ENCODE assay signal across 8 cellular contexts in the genomic region with DNA sequence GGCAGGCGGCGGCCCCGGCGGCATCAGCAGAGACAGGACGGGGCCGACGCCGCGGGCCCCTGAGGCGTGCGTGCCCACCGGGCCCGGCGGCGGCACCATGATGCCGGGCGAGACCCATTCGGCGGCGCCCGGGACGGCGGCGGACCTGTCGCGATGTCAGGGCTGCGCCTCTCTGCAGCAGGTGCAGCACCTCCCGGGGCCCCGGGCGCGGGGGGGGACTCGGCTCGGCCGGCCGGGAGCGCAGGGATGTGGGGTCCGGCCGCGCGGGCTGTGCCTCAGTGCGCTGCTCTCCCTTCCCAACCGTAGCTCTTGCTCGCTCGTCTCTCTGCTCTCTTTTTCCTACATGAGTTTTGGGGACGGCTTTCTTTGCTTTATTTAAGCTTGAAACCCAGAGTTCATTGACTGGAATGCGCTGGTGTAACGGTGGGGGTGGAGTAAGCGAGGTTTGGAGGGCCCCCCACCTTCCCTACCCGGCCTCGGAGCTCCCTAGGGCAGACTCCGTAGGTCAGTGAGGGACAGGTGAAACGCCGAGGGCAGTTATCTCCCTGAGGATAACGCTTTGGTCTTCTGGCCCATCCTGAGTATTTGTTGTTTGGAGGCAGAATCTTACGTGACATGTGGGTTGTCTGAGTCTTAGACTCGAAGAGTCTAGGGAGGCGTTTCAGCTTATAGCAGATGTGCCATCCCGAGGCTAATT. TPM values are rescaled to one million over a fixed set of nuclear protein-coding genes. Genes with fewer than 3 reads are reported as not detected.
DNase-seq lines count a peak whose midpoint lies in the region; ATAC-seq and TF ChIP-seq lines count a peak whose summit lies in the region.

No MANE protein-coding gene starts in this region.

- H3F3A ChIP-seq in PC-9 (ENCODE audit: insufficient read depth, low read depth) = peaks cover 8% of the 10 kb centered on the region; the same call in 1 of the 2 replicates

- no TSS peak for BruUV-seq in PC-9 (replicated peaks; lab: Mats Ljungman, UMichigan)

- peak overlapping the region; percentile 100 for H3K4me2 ChIP-seq in PC-9

- intact Hi-C loops in PC-9 (cut with micrococcal nuclease; ENCODE audit: unreplicated experiment) = loop anchor here (1.0 to 10.0 kb wide), 8 partner anchors 83 to 1290 kb away; partner anchors contain the start of genes MED10, NSUN2, SRD5A1 and TENT4A

- no peaks in the 10 kb centered on the region for H3K27me3 Mint-ChIP-seq in endodermal cell (ENCODE audit: insufficient read depth)

- peak overlapping the region; percentile 98 for H2AFZ ChIP-seq in PC-9
- peak overlapping the region; percentile 75 for H2AFZ ChIP-seq in neuron (ENCODE audit: low read depth, low read length)

- H3K4me1 Mint-ChIP-seq in endodermal cell = peaks cover 26% of the 10 kb centered on the region

- no peak overlapping the region for H3K4me3 Mint-ChIP-seq in endodermal cell

- no peaks in the 10 kb centered on the region for H3K36me3 Mint-ChIP-seq in endodermal cell (ENCODE audit: low read depth)

- POLR2A ChIA-PET in PC-9 (lab: Charles Lee; ENCODE audit: unreplicated experiment) = interaction anchor here (0.6 to 1.0 kb wide), 6 partner anchors 15 to 450 kb away, joined by 3 to 19 read pairs (median 5); no protein-coding TSS in a partner anchor

- H3K79me2 ChIP-seq in PC-9 (ENCODE audit: low read depth) = peaks cover 54% of the 10 kb centered on the region

- H3K9me2 ChIP-seq in PC-9 (ENCODE audit: insufficient read depth) = no peaks in the 10 kb centered on the region

- no peaks in the 10 kb centered on the region for H3K9me3 ChIP-seq in PC-9 (ENCODE audit: insufficient read depth, low read depth)
- H3K9me3 ChIP-seq in endodermal cell (ENCODE audit: control insufficient read depth, low read length) = no peaks in the 10 kb centered on the region
- peaks cover 4% of the 10 kb centered on the region for H3K9me3 ChIP-seq in neuron (ENCODE audit: low read length)

- ATAC-seq in HG02763 (IDR thresholded peaks at IDR 0.05; ENCODE audit: unreplicated experiment) = peak; percentile 12

- H3K27ac ChIP-seq in PC-9 (peak overlapping the region; percentile 89), endodermal cell (ENCODE audit: low read depth, low read length) (peak overlapping the region; percentile 100)

- H3K4me1 ChIP-seq in PC-9 (replicated peaks; ENCODE audit: insufficient read depth) (peaks cover 32% of the 10 kb centered on the region), endodermal cell (ENCODE audit: control insufficient read depth, insufficient read depth, low read length) (peaks cover 9% of the 10 kb centered on the region), neuron (ENCODE audit: insufficient read depth, low read length) (peaks cover 22% of the 10 kb centered on the region)

- H3K4me3 ChIP-seq in PC-9 (peak overlapping the region; percentile 86), endodermal cell (ENCODE audit: low read length) (peak overlapping the region; percentile 95), neuron (ENCODE audit: low read length) (peak overlapping the region; percentile 85)

- 1 to 4% methylated on average over 18 to 58 of the region's 58 CpGs for WGBS in endodermal cell (ENCODE audit: insufficient coverage in 1 of 2, insufficient read length in 1 of 2), 2 experiments

- H3K9me3 Mint-ChIP-seq in endodermal cell = no peaks in the 10 kb centered on the region

- H4K20me1 ChIP-seq in PC-9 (ENCODE audit: insufficient read depth) = peaks cover 45% of the 10 kb centered on the region

- H3K27ac Mint-ChIP-seq in endodermal cell = peak overlapping the region; percentile 98

- peak; percentile 56 for DNase-seq in activated gamma-delta T cell (lab: John Stamatoyannopoulos, UW)
- DNase-seq in activated gamma-delta T cell treated with Interleukin-2 at 50 U/mL for 16 hours = no peak
- DNase-seq in PC-9 = no peak
- DNase-seq in endodermal cell = no peak
- DNase-seq in DMS79 (lab: John Stamatoyannopoulos, UW) = no peak
- DNase-seq in NCI-H1436 (lab: John Stamatoyannopoulos, UW) = no peak

- CTCF ChIA-PET in PC-9 (lab: Charles Lee) = interaction anchor here (0.5 to 1.8 kb wide), 5 partner anchors 27 to 555 kb away, joined by 3 to 8 read pairs (median 6); no protein-coding TSS in a partner anchor

- H3K27me3 ChIP-seq in PC-9 (ENCODE audit: insufficient read depth, low read depth) (no peaks in the 10 kb centered on the region), endodermal cell (ENCODE audit: control insufficient read depth, insufficient read depth, low read length, poor library complexity, severe bottlenecking) (no peaks in the 10 kb centered on the region), neuron (ENCODE audit: insufficient read depth, low read length) (no peaks in the 10 kb centered on the region)

- H3K36me3 ChIP-seq in PC-9 (ENCODE audit: low read depth) (0 out of 2 replicates have a peak, but pooled peaks cover 12% of the 10 kb centered on the region), endodermal cell (ENCODE audit: control insufficient read depth, insufficient read depth, low read length) (no peaks in the 10 kb centered on the region), neuron (ENCODE audit: insufficient read depth, low read length) (peaks cover 5% of the 10 kb centered on the region)

- H3K9ac ChIP-seq in endodermal cell (ENCODE audit: extremely low read depth, low read length, poor library complexity, severe bottlenecking) = peak overlapping the region; percentile 86

- TF ChIP-seq CTCF in PC-9 (conservative IDR thresholded peaks at IDR 0.05) = no peak
- no peak for TF ChIP-seq CTCF in endodermal cell (conservative IDR thresholded peaks at IDR 0.05)

RNA-seq across cellular contexts. Expression of gene ICE1, which starts 0.5 kb away (rescaled TPM):
- 59.1 and 68.4 TPM in 2 replicates for total RNA-seq in PC-9 (2021)
- total RNA-seq in endodermal cell = 10 to 100 TPM; 36.9 to 40.5 TPM
- 28.7 TPM for polyA plus RNA-seq in endodermal cell (2013, experiment 1 of 2)
- 30.3 TPM for polyA plus RNA-seq in endodermal cell (2013, experiment 2 of 2)
